ENCODE assay signal across 8 cellular contexts in the genomic region with DNA sequence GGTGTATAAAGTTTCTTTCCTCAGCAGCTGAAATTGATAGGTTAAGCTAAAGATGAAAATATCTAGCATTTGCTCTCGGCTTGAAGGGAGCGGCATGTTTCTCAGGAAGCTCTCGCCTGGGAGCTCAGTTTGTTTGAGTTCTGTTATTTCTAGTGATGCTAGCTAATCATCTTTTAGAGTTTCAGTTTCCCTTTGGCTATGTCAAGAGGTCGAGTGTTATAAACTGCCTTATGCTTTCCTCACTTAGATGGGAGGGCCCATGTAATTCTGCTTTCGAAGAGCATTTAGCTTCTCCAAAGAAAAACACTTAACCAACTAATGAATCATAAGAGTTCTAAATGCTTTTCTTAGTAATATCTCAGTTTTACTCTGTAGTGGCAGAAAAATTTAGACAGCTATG. TPM values are rescaled to one million over a fixed set of nuclear protein-coding genes. Genes with fewer than 3 reads are reported as not detected.
A peak's percentile ranks its signal among the peaks of the same experiment; 100 is the strongest.
DNase-seq lines count a peak whose midpoint lies in the region; ATAC-seq, FAIRE-seq and TF ChIP-seq lines count a peak whose summit lies in the region.

No MANE protein-coding gene starts in this region.

- H3K27ac Mint-ChIP-seq in activated T-helper 17 cell treated with anti-CD3 and anti-CD28 coated beads, Interleukin-2, amount 50 U/mL, for 72 hours: peak overlapping the region; percentile 77

- peaks cover 0 to 16% of the 10 kb centered on the region in 2 donors for H3K4me1 ChIP-seq in left lung
- H3K4me1 ChIP-seq in PC-3 (ENCODE audit: insufficient read depth, low read length): no peaks in the 10 kb centered on the region

- H3K27me3 Mint-ChIP-seq in activated T-helper 17 cell treated with anti-CD3 and anti-CD28 coated beads, Interleukin-2, amount 50 U/mL, for 72 hours: no peaks in the 10 kb centered on the region

- peak overlapping the region; percentile 26 for H3K4me3 ChIP-seq in AG10803 (ENCODE audit: low read length)
- H3K4me3 ChIP-seq in left lung: peak overlapping the region in 1 of 2 donors; percentile 8
- no peak overlapping the region for H3K4me3 ChIP-seq in PC-3 (ENCODE audit: low read length)

- no peaks in the 10 kb centered on the region for H3K79me2 ChIP-seq in PC-3 (ENCODE audit: low read length)

- H2AFZ ChIP-seq in PC-3 (ENCODE audit: low read length): no peak overlapping the region

- peaks cover 18% of the 10 kb centered on the region for H3K4me1 Mint-ChIP-seq in activated T-helper 17 cell treated with anti-CD3 and anti-CD28 coated beads, Interleukin-2, amount 50 U/mL, for 72 hours

- no peaks in the 10 kb centered on the region for H4K20me1 ChIP-seq in PC-3 (ENCODE audit: low read length)

- CTCF ChIA-PET in PC-3 (lab: Charles Lee): interaction anchor here (0.6 kb wide), 1 partner anchor 11 kb away, joined by 3 read pairs; no protein-coding TSS in a partner anchor

- H3F3A ChIP-seq in PC-3 (ENCODE audit: low read length, unreplicated experiment): no peaks in the 10 kb centered on the region

- ATAC-seq in GM19043 (IDR thresholded peaks at IDR 0.05; ENCODE audit: low read depth, unreplicated experiment) (peak; percentile 99), HG03108 (IDR thresholded peaks at IDR 0.05; ENCODE audit: unreplicated experiment) (peak; percentile 97), left lung (peak; percentile 96), PC-3 (no peak)
- ATAC-seq in activated T-helper 17 cell treated with anti-CD3 and anti-CD28 coated beads, Interleukin-2, amount 50 U/mL, for 72 hours (replicated peaks): peak; percentile 97

- no peak overlapping the region for H3K4me2 ChIP-seq in PC-3 (ENCODE audit: low read length)

- POLR2A ChIA-PET in PC-3 (lab: Charles Lee; ENCODE audit: unreplicated experiment): no interaction called here

- peaks cover 10% of the 10 kb centered on the region for H3K9me3 Mint-ChIP-seq in activated T-helper 17 cell treated with anti-CD3 and anti-CD28 coated beads, Interleukin-2, amount 50 U/mL, for 72 hours

- intact Hi-C loops in left lung (cut with DNase I) (no loop called here), PC-3 (cut with micrococcal nuclease) (no loop called here)

- DNase-seq in AG10803 (ENCODE audit: low read depth): peak; percentile 38
- no peak for DNase-seq in left lung
- no peak for DNase-seq in PC-3
- DNase-seq in NCI-H1092 treated with DMSO at 0.1 percent for 48 hours (lab: John Stamatoyannopoulos, UW): no peak
- DNase-seq in HTR-8/SVneo (ENCODE audit: insufficient read length, low spot score): no peak

- H3K27ac ChIP-seq in left lung: peak overlapping the region; percentile 22 to 57
- no peak overlapping the region for H3K27ac ChIP-seq in PC-3 (ENCODE audit: low read length)

- no TSS peak for BruUV-seq in PC-3 (replicated peaks; lab: Mats Ljungman, UMichigan)

- peak overlapping the region; percentile 74 for H3K4me3 Mint-ChIP-seq in activated T-helper 17 cell treated with anti-CD3 and anti-CD28 coated beads, Interleukin-2, amount 50 U/mL, for 72 hours

- H3K36me3 ChIP-seq in left lung (no peaks in the 10 kb centered on the region), PC-3 (ENCODE audit: low read depth, low read length) (no peaks in the 10 kb centered on the region)

- H3K27me3 ChIP-seq in left lung: no peaks in the 10 kb centered on the region
- H3K27me3 ChIP-seq in PC-3 (ENCODE audit: low read length): peaks cover 42% of the 10 kb centered on the region

- no peaks in the 10 kb centered on the region for H3K36me3 Mint-ChIP-seq in activated T-helper 17 cell treated with anti-CD3 and anti-CD28 coated beads, Interleukin-2, amount 50 U/mL, for 72 hours (ENCODE audit: low read depth)

- TF ChIP-seq CTCF in AG10803 (conservative IDR thresholded peaks at IDR 0.05; ENCODE audit: low read length): no peak
- TF ChIP-seq CTCF in left lung (IDR thresholded peaks at IDR 0.05): no peak
- TF ChIP-seq CTCF in PC-3 (conservative IDR thresholded peaks at IDR 0.05; ENCODE audit: low read depth, low read length): no peak

- no peak overlapping the region for H3K9ac ChIP-seq in PC-3 (ENCODE audit: low read length)

- H3K9me3 ChIP-seq in left lung: peaks cover 0 to 1% of the 10 kb centered on the region in 2 donors
- no peaks in the 10 kb centered on the region for H3K9me3 ChIP-seq in PC-3 (ENCODE audit: low read length)

- FAIRE-seq in HTR-8/SVneo (lab: Jason Lieb, UNC): no peak

- H3K9me2 ChIP-seq in PC-3 (replicated peaks; ENCODE audit: low read length): no peaks in the 10 kb centered on the region

RNA-seq across cellular contexts. Expression of gene PLCL1, which starts 33.6 kb away (rescaled TPM):
- total RNA-seq in activated T-helper 17 cell treated with anti-CD3 and anti-CD28 coated beads, Interleukin-2, amount 50 U/mL, for 72 hours: 1 to 10 TPM in 1 of 2 donors, under 1 TPM in 1; 0.87 to 1.2 TPM
- 1 to 10 TPM; 3.4 to 3.9 TPM for total RNA-seq in left lung
- not detected in 2 replicates for total RNA-seq in PC-3 (2014; rRNA removed)

RNA-seq across cellular contexts. Expression of gene BOLL, which starts 52.9 kb away (rescaled TPM):
- not detected for total RNA-seq in activated T-helper 17 cell treated with anti-CD3 and anti-CD28 coated beads, Interleukin-2, amount 50 U/mL, for 72 hours
- total RNA-seq in left lung (not detected), PC-3 (2014; rRNA removed) (not detected in 2 replicates)
